8 cellular contexts compared by ENCODE assay signal in genomic region chr16:4271176-4272113, GRCh38. TPM values are rescaled to one million over a fixed set of nuclear protein-coding genes. Genes with fewer than 3 reads are reported as not detected.
DNase-seq lines count a peak whose midpoint lies in the region; ATAC-seq and TF ChIP-seq lines count a peak whose summit lies in the region.

No MANE protein-coding gene starts in this region.

- peak overlapping the region; percentile 97 for H3K27ac ChIP-seq in psoas muscle
- peak overlapping the region; percentile 47 for H3K27ac ChIP-seq in urinary bladder (ENCODE audit: low read depth)

- H3K4me3 Mint-ChIP-seq in T-cell, result peak overlapping the region; percentile 85 to 87 (median 86)

- intact Hi-C loops in left ventricle myocardium superior (cut with micrococcal nuclease), result no loop called here
- intact Hi-C loops in psoas muscle (cut with DNase I), result no loop called here

- POLR2A ChIA-PET in T-cell (lab: Charles Lee), result interaction anchor here in 1 of 2 donors (0.7 kb wide), 1 partner anchor 1756 kb away, joined by 4 read pairs; no protein-coding TSS in a partner anchor

- H3K27ac Mint-ChIP-seq in T-cell, result peak overlapping the region; percentile 68 to 77

- CTCF ChIA-PET in T-cell (lab: Charles Lee), result interaction anchor here in 1 of 2 donors (0.5 to 3.1 kb wide), 2 partner anchors 18 to 538 kb away, joined by 4 to 28 read pairs; no protein-coding TSS in a partner anchor

- H3K9me3 ChIP-seq in psoas muscle, result no peaks in the 10 kb centered on the region

- 0% methylated on average over 46 to 72 of the region's 72 CpGs for WGBS in psoas muscle, 3 donors
- WGBS in urinary bladder, result under 1% methylated on average over 72 of the region's 72 CpGs

- no peaks in the 10 kb centered on the region for H3K27me3 Mint-ChIP-seq in T-cell

- DNase-seq in NCI-H1436 (lab: John Stamatoyannopoulos, UW), result peak; percentile 89
- peak; percentile 75 to 94 (median 86) for DNase-seq in T-cell
- peak; percentile 79 for DNase-seq in amniotic stem cell (lab: John Stamatoyannopoulos, UW)
- DNase-seq in left ventricle myocardium superior, result peak; percentile 96
- peak; percentile 95 to 96 for DNase-seq in psoas muscle

- H3K36me3 Mint-ChIP-seq in T-cell, result peaks cover 4% of the 10 kb centered on the region

- H3K4me1 ChIP-seq in psoas muscle (peaks cover 23% of the 10 kb centered on the region), urinary bladder (ENCODE audit: insufficient read depth) (no peaks in the 10 kb centered on the region)

- TF ChIP-seq POLR2A in GM10847 (IDR thresholded peaks at IDR 0.05; ENCODE audit: extremely low read depth, insufficient read length), result peak; percentile 67

- TF ChIP-seq CTCF in psoas muscle (IDR thresholded peaks at IDR 0.05), result no peak

- H3K27me3 ChIP-seq in psoas muscle (ENCODE audit: insufficient read depth in 3 of 3, low read length in 2 of 3), result no peaks in the 10 kb centered on the region

- no peaks in the 10 kb centered on the region for H3K36me3 ChIP-seq in psoas muscle (ENCODE audit: insufficient read depth in 1 of 2, low read depth in 1 of 2)
- no peaks in the 10 kb centered on the region for H3K36me3 ChIP-seq in urinary bladder (ENCODE audit: insufficient read depth)

- H3K4me1 Mint-ChIP-seq in T-cell, result peaks cover 13 to 20% (median 19%) of the 10 kb centered on the region in 3 donors

- H3K9me3 Mint-ChIP-seq in T-cell, result no peaks in the 10 kb centered on the region

- H3K4me3 ChIP-seq in psoas muscle (peak overlapping the region; percentile 73), urinary bladder (ENCODE audit: low read depth, low read length) (peak overlapping the region; percentile 97)

- ATAC-seq in HG02759 (IDR thresholded peaks at IDR 0.05; ENCODE audit: unreplicated experiment) (peak; percentile 69), T-cell (replicated peaks in 1 of 4) (peak; percentile 82 to 88 (median 84)), left ventricle myocardium superior (peak; percentile 84), psoas muscle (peak; percentile 84 to 89 (median 86))

RNA-seq across cellular contexts. Expression of gene TFAP4, which starts 1.4 kb away (rescaled TPM):
- total RNA-seq in T-cell (10 to 100 TPM; 15.1 to 35.2 (median 34.6) TPM), left ventricle myocardium superior (4.7 TPM), psoas muscle (1 to 10 TPM; 3.8 to 5.7 (median 4.5) TPM), urinary bladder (6.1 TPM)
- polyA plus RNA-seq in psoas muscle (1 to 10 TPM; 3.0 to 8.2 (median 7.0) TPM), urinary bladder (7.3 TPM)

RNA-seq across cellular contexts. Expression of gene SRL, which starts 29.6 kb away (rescaled TPM):
- total RNA-seq in T-cell, result under 1 TPM in 1 of 5 donors, not detected in 4; 0.06 TPM
- total RNA-seq in left ventricle myocardium superior, result 426 TPM
- total RNA-seq in psoas muscle, result 100 to 1,000 TPM; 305 to 552 (median 476) TPM
- 100 to 1,000 TPM; 196 to 276 (median 206) TPM for polyA plus RNA-seq in psoas muscle
- 15.0 TPM for total RNA-seq in urinary bladder
- polyA plus RNA-seq in urinary bladder, result 2.4 TPM

RNA-seq across cellular contexts. Expression of gene GLIS2, which starts 44.4 kb away (rescaled TPM):
- under 1 TPM in 3 of 5 donors, not detected in 2; 0.18 to 0.20 (median 0.19) TPM for total RNA-seq in T-cell
- 16.6 TPM for total RNA-seq in left ventricle myocardium superior
- 1 to 10 TPM; 1.7 to 3.3 (median 2.4) TPM for total RNA-seq in psoas muscle
- 1 to 10 TPM in 2 of 3 donors, under 1 TPM in 1; 0.96 to 1.3 (median 1.0) TPM for polyA plus RNA-seq in psoas muscle
- total RNA-seq in urinary bladder, result 6.1 TPM
- 22.1 TPM for polyA plus RNA-seq in urinary bladder

Comparison
In these comparisons a context has a peak if more than half of its experiments do, and no peak if none do; other contexts are left out.
1. Peak in every context shown above with its lines: DNase-seq, ATAC-seq, H3K4me3 ChIP-seq and H3K27ac ChIP-seq.
2. RNA of gene SRL, which starts 29.6 kb away (total RNA-seq): 305 to 552 TPM in psoas muscle and 426 TPM in left ventricle myocardium superior (single experiment); 15.0 TPM in urinary bladder (single experiment) and 0.06 TPM in T-cell; every median in the first group is over 10 times any median in the second.